Comparison of ENCODE assay signal across 10 cellular contexts in the genomic region with DNA sequence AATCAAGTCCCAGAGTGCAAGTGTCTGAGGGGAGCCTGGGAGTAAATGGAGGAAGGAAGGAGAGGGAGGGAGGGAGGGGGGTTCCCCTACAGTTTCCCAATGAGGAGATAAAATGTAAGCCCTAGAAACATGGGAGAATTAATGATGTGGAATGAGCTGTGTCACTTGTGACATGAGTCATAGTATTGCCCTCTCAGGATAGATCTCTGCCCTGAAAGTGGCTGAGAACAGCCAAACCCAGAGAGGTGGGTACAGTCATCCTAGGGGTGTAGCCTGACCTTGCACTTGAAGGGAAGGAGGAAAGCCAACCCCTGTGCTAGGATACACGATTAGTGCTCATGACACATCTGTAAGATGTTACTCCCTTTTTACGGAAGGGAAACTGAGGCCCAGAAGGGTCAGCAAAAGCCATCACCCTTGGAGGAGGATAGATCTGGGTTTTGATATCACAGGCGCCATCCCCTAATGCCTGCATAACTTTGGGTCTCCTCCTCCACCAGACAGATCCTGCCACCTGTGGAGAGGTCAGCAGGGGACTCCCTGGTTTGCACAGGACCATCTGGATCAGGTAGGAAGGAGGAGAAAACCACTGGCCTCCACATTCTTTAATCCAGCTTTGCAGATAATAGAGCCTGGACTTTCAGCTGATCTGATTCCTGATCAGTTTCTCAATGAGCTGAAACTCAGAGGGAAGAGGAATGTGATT. TPM values are rescaled to one million over a fixed set of nuclear protein-coding genes. Genes with fewer than 3 reads are reported as not detected.
DNase-seq lines count a peak whose midpoint lies in the region; ATAC-seq, FAIRE-seq and TF ChIP-seq lines count a peak whose summit lies in the region.
"Had no signal": no experiment of that assay in that cellular context is flagged by ENCODE, and none has a peak within 500 bp of the region (broad histone marks: within the 10 kb centered on the region; RNA-seq: fewer than 3 reads in every experiment).

No MANE protein-coding gene starts in this region.

- H3K4me3 Mint-ChIP-seq in CD14-positive monocyte (no peak overlapping the region), WTC11 (no peak overlapping the region)

- no CpG with 5 or more reads among the region's 3 CpGs for WGBS in neuronal stem cell (ENCODE audit: extremely low coverage in 2 of 2, insufficient read length in 2 of 2, insufficient replicate concordance in 1 of 2), 2 donors

- H3K79me1 ChIP-seq in neuronal stem cell (ENCODE audit: low read depth, low read length), result no peaks in the 10 kb centered on the region

- H3K36me3 Mint-ChIP-seq in CD14-positive monocyte, result peaks cover 3% of the 10 kb centered on the region in 2 donors
- no peaks in the 10 kb centered on the region for H3K36me3 Mint-ChIP-seq in WTC11

- intact Hi-C loops in CD14-positive monocyte (cut with micrococcal nuclease) (loop anchor here in 1 of 2 donors (5.0 kb wide), 1 partner anchor 36 kb away; no protein-coding TSS in a partner anchor), head of caudate nucleus (cut with DNase I) (no loop called here)

- CTCF ChIA-PET in WTC11 (lab: Charles Lee), result interaction anchor here (0.6 kb wide), 1 partner anchor 62 kb away, joined by 3 read pairs; no protein-coding TSS in a partner anchor

- H3K4me1 ChIP-seq in neuronal stem cell (ENCODE audit: control insufficient read depth in 2 of 2, insufficient read depth in 1 of 2, low read depth in 1 of 2, low read length in 2 of 2), result peaks cover 8 to 27% of the 10 kb centered on the region in 2 donors

- H3K9ac ChIP-seq in neuronal stem cell (ENCODE audit: low read depth, low read length, poor library complexity), result no peak overlapping the region

- H3K14ac ChIP-seq in neuronal stem cell (ENCODE audit: low read length), result no peak overlapping the region

- H3K4me3 ChIP-seq in foreskin fibroblast (ENCODE audit: low read depth in 1 of 2, low read length in 2 of 2), result no peak overlapping the region
- no peak overlapping the region for H3K4me3 ChIP-seq in coronary artery
- H3K4me3 ChIP-seq in neuronal stem cell (ENCODE audit: low read length in 2 of 2), result no peak overlapping the region
- H3K4me3 ChIP-seq: stomach had no signal

- H3K27ac Mint-ChIP-seq in CD14-positive monocyte, result peak overlapping the region; percentile 92 to 99 (median 97)
- H3K27ac Mint-ChIP-seq in WTC11, result no peak overlapping the region

- H2BK12ac ChIP-seq in neuronal stem cell (ENCODE audit: low read length), result no peak overlapping the region

- H2BK15ac ChIP-seq in neuronal stem cell (ENCODE audit: low read length), result no peak overlapping the region

- H3K4me2 ChIP-seq in neuronal stem cell (ENCODE audit: insufficient read depth, low read length, poor library complexity, severe bottlenecking), result no peak overlapping the region

- TF ChIP-seq CTCF in CD14-positive monocyte (IDR thresholded peaks at IDR 0.05) (no peak), WTC11 (IDR thresholded peaks at IDR 0.05) (no peak), foreskin fibroblast (IDR thresholded peaks at IDR 0.05; ENCODE audit: low read depth, low read length) (no peak), coronary artery (IDR thresholded peaks at IDR 0.05) (no peak)

- H2AFZ ChIP-seq in neuronal stem cell (ENCODE audit: low read length), result no peak overlapping the region

- no peak overlapping the region for H3K4ac ChIP-seq in neuronal stem cell (ENCODE audit: low read length)

- H2BK120ac ChIP-seq in neuronal stem cell (ENCODE audit: low read depth, low read length), result no peak overlapping the region

- no peaks in the 10 kb centered on the region for H3K27me3 ChIP-seq in neuronal stem cell (ENCODE audit: control insufficient read depth in 3 of 3, insufficient read depth in 3 of 3, low read depth in 1 of 3, low read length in 3 of 3)
- H3K27me3 ChIP-seq: stomach had no signal

- peak; percentile 84 for DNase-seq in CD14-positive monocyte (ENCODE audit: low spot score)
- no peak for DNase-seq in GM19239 (ENCODE audit: insufficient read length, low spot score)
- DNase-seq in WTC11 (ENCODE audit: low spot score), result no peak
- peak; percentile 77 to 82 for DNase-seq in foreskin fibroblast
- no peak for DNase-seq in coronary artery (ENCODE audit: low spot score)
- DNase-seq in head of caudate nucleus, result no peak
- no peak for DNase-seq in neuronal stem cell (ENCODE audit: low spot score)
- DNase-seq: left cardiac atrium, stomach had no signal

- H3K9me3 ChIP-seq in neuronal stem cell (replicated peaks in 1 of 2; ENCODE audit: control insufficient read depth in 2 of 2, insufficient read depth in 1 of 2, low read depth in 1 of 2, low read length in 2 of 2), result no peaks in the 10 kb centered on the region
- H3K9me3 ChIP-seq: stomach had no signal

- H3K27me3 Mint-ChIP-seq in CD14-positive monocyte (ENCODE audit: low read depth in 3 of 3) (no peaks in the 10 kb centered on the region), WTC11 (ENCODE audit: low read depth) (0 out of 2 replicates have a peak, but pooled peaks cover 2% of the 10 kb centered on the region)

- H2AK5ac ChIP-seq in neuronal stem cell (ENCODE audit: low read depth, low read length), result no peak overlapping the region

- FAIRE-seq in GM19239 (lab: Jason Lieb, UNC), result peak; percentile 70

- H3K36me3 ChIP-seq in neuronal stem cell (replicated peaks in 1 of 2; ENCODE audit: control insufficient read depth in 2 of 2, insufficient read depth in 2 of 2, low read length in 2 of 2), result no peaks in the 10 kb centered on the region
- H3K36me3 ChIP-seq: stomach had no signal

- no peaks in the 10 kb centered on the region for H3K9me3 Mint-ChIP-seq in CD14-positive monocyte
- no peaks in the 10 kb centered on the region for H3K9me3 Mint-ChIP-seq in WTC11

- POLR2A ChIA-PET in WTC11 (lab: Charles Lee), result no interaction called here

- no peak overlapping the region for H3K27ac ChIP-seq in coronary artery
- H3K27ac ChIP-seq in neuronal stem cell (replicated peaks; ENCODE audit: low read length), result no peak overlapping the region

- no peak overlapping the region for H4K91ac ChIP-seq in neuronal stem cell (ENCODE audit: low read depth, low read length, poor library complexity)

- ATAC-seq in WTC11 (no peak), GM21619 (IDR thresholded peaks at IDR 0.05; ENCODE audit: unreplicated experiment) (no peak)
- ATAC-seq: left cardiac atrium had no signal

- no peak overlapping the region for H3K18ac ChIP-seq in neuronal stem cell (ENCODE audit: low read length)

- H3K4me1 Mint-ChIP-seq in CD14-positive monocyte (peaks cover 69% of the 10 kb centered on the region), WTC11 (peaks cover 51% of the 10 kb centered on the region)

- H4K8ac ChIP-seq in neuronal stem cell (ENCODE audit: low read depth, low read length), result no peak overlapping the region

- no peak overlapping the region for H3K23ac ChIP-seq in neuronal stem cell (ENCODE audit: low read depth, low read length, poor library complexity)

- no peak overlapping the region for H2BK5ac ChIP-seq in neuronal stem cell (ENCODE audit: low read length)

TF ChIP-seq in WTC11, 78 proteins besides CTCF, POLR2A, EP300 and RAD21:
- TF ChIP-seq, protein P1, sequence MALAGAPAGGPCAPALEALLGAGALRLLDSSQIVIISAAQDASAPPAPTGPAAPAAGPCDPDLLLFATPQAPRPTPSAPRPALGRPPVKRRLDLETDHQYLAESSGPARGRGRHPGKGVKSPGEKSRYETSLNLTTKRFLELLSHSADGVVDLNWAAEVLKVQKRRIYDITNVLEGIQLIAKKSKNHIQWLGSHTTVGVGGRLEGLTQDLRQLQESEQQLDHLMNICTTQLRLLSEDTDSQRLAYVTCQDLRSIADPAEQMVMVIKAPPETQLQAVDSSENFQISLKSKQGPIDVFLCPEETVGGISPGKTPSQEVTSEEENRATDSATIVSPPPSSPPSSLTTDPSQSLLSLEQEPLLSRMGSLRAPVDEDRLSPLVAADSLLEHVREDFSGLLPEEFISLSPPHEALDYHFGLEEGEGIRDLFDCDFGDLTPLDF (CRISPR knock-in tag; IDR thresholded peaks at IDR 0.05), result no peak
- no peak for TF ChIP-seq MXD4 (CRISPR knock-in tag; IDR thresholded peaks at IDR 0.05; ENCODE audit: borderline replicate concordance)
- TF ChIP-seq ZNF138 (CRISPR knock-in tag; conservative IDR thresholded peaks at IDR 0.05), result no peak
- TF ChIP-seq, protein P2, sequence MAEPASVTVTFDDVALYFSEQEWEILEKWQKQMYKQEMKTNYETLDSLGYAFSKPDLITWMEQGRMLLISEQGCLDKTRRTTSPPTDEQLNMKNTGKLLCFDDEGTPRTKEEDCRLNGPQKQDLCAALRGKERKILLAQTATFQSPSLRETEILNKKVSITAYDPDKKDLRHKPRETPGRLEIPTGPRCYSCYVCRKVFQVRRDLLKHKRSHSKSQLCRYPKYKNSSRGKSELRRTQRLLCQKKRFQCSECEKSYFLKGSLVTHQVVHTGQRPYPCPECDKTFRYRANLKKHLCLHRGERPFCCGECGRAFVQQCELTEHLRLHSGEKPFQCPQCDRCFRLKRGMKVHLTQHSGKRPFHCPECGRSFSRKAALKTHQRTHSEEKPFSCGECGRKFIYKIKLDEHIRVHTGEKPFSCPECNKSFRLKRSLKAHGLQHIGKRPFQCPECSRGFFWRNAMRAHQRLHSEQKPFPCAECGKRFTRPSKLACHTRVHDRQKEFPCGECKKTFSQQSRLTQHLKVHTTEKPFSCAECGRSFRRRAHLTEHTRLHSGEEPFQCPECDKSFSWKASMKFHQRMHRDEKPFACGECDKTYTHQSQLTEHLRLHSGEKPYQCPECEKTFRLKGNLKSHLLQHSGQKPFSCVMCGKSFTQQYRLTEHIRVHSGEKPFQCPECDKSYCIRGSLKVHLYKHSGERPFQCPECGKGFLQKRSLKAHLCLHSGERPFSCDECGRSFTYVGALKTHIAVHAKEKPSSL (CRISPR knock-in tag; conservative IDR thresholded peaks at IDR 0.05), result no peak
- no peak for TF ChIP-seq GTF2I (CRISPR knock-in tag; conservative IDR thresholded peaks at IDR 0.05)
- 0 out of 2 replicates have a peak, but pooled peaks have one; percentile 36 for TF ChIP-seq ZNF423 (CRISPR knock-in tag; IDR thresholded peaks at IDR 0.05)
TF ChIP-seq in WTC11: peak in this region for 1.

RNA-seq across cellular contexts. Expression of a gene that starts 23.1 kb away (rescaled TPM):
- polyA plus RNA-seq in CD14-positive monocyte, result 100 to 1,000 TPM in 1 of 2 donors, 10 to 100 TPM in 1; 91.4 to 122 TPM
- 30.0 to 36.6 TPM (median 30.8 TPM) in 3 replicates for total RNA-seq in WTC11 (2021)
- polyA plus RNA-seq in neuronal stem cell (2013, experiment 1 of 2), result 45.2 TPM
- 48.2 TPM for polyA plus RNA-seq in neuronal stem cell (2013, experiment 2 of 2)

Comparison
In these comparisons a context has a peak if more than half of its experiments do, and no peak if none do; other contexts are left out.
1. DNase-seq: peak in CD14-positive monocyte (single experiment) and foreskin fibroblast (2 of 2); none in GM19239 (single experiment), WTC11 (single experiment), coronary artery (single experiment), head of caudate nucleus (0 of 42) and neuronal stem cell (single experiment).